In genomic region chr12:109951136-109951535, GRCh38 we compare ENCODE assay signal across 11 cellular contexts. TPM values are rescaled to one million over a fixed set of nuclear protein-coding genes. Genes with fewer than 3 reads are reported as not detected.
A peak's percentile ranks its signal among the peaks of the same experiment; 100 is the strongest.
DNase-seq lines count a peak whose midpoint lies in the region; ATAC-seq and TF ChIP-seq lines count a peak whose summit lies in the region.
"Had no signal": no experiment of that assay in that cellular context is flagged by ENCODE, and none has a peak within 500 bp of the region (broad histone marks: within the 10 kb centered on the region; RNA-seq: fewer than 3 reads in every experiment).

No MANE protein-coding gene starts in this region.

- H3K36me3 ChIP-seq in SJSA1 (peaks cover 77% of the 10 kb centered on the region), Karpas-422 (ENCODE audit: insufficient read depth, low read length) (peaks cover 55% of the 10 kb centered on the region)

- H3K4me3 ChIP-seq in SJSA1 (no peak overlapping the region), fibroblast of mammary gland (ENCODE audit: control insufficient read depth, low read depth, low read length) (no peak overlapping the region), Karpas-422 (ENCODE audit: low read length) (no peak overlapping the region)
- H3K4me3 ChIP-seq: skin epidermis had no signal

- H4K20me1 ChIP-seq in Karpas-422 (ENCODE audit: insufficient read depth, low read depth, low read length): no peaks in the 10 kb centered on the region

- H3K27me3 ChIP-seq in SJSA1 (replicated peaks) (no peaks in the 10 kb centered on the region), Karpas-422 (ENCODE audit: low read length) (no peaks in the 10 kb centered on the region)

- peaks cover 13% of the 10 kb centered on the region for H3K79me2 ChIP-seq in Karpas-422 (ENCODE audit: low read length)

- intact Hi-C loops in posterior vena cava (cut with DNase I): no loop called here

- H3K9me3 ChIP-seq in SJSA1 (replicated peaks) (no peaks in the 10 kb centered on the region), Karpas-422 (ENCODE audit: low read length) (no peaks in the 10 kb centered on the region)

- TF ChIP-seq CTCF in fibroblast of mammary gland (conservative IDR thresholded peaks at IDR 0.05; ENCODE audit: control insufficient read depth, insufficient read depth, low read depth, low read length): no peak

- no peak overlapping the region for H2AFZ ChIP-seq in Karpas-422 (ENCODE audit: low read length)

- H3K9ac ChIP-seq in Karpas-422 (ENCODE audit: low read length): no peak overlapping the region

- no peak for ATAC-seq in activated CD4-positive, CD25-positive, alpha-beta regulatory T cell treated with anti-CD3 and anti-CD28 coated beads, Interleukin-2, amount 50 U/mL, for 24 hours

- no peak overlapping the region for H3K4me2 ChIP-seq in Karpas-422 (ENCODE audit: low read depth, low read length, poor library complexity, severe bottlenecking)

- no peaks in the 10 kb centered on the region for H3K9me2 ChIP-seq in Karpas-422 (replicated peaks; ENCODE audit: insufficient read depth, low read length)

- peaks cover 68% of the 10 kb centered on the region for H3K4me1 ChIP-seq in SJSA1 (replicated peaks)
- H3K4me1 ChIP-seq in Karpas-422 (ENCODE audit: low read length): peaks cover 14% of the 10 kb centered on the region

- peak overlapping the region; percentile 81 for H3K27ac ChIP-seq in SJSA1
- H3K27ac ChIP-seq in Karpas-422 (ENCODE audit: low read length): no peak overlapping the region

- DNase-seq in EL (peak; percentile 93), SJSA1 (ENCODE audit: low read depth in 1 of 2, low spot score in 2 of 2) (peak in 1 of 2 experiments; percentile 68), fibroblast of mammary gland (ENCODE audit: low read depth) (peak; percentile 90), renal cortical epithelial cell (ENCODE audit: low read depth) (peak; percentile 96), Karpas-422 (no peak), erythroblast (lab: John Stamatoyannopoulos, UW) (no peak), posterior vena cava (ENCODE audit: low spot score) (no peak)
- DNase-seq: activated CD4-positive, alpha-beta T cell treated with anti-CD3 and anti-CD28 coated beads for 48 hours; stimulated activated naive CD4-positive, alpha-beta T cell had no signal

- no peak for TF ChIP-seq POLR2A in erythroblast (IDR thresholded peaks at IDR 0.05; ENCODE audit: low read length)

RNA-seq across cellular contexts. Expression of gene GIT2, which starts 45.0 kb away (rescaled TPM):
- 23.1 and 29.5 TPM in 2 replicates for total RNA-seq in SJSA1 (2014; rRNA removed; shearing (Covaris generic))
- total RNA-seq in renal cortical epithelial cell: 26.4 and 51.5 TPM in 2 replicates
- 76.3 and 81.9 TPM in 2 replicates for total RNA-seq in Karpas-422 (2014; rRNA removed; shearing (Covaris generic); ENCODE audit: low replicate concordance)
- 10 to 100 TPM; 44.9 to 48.0 TPM for total RNA-seq in posterior vena cava

RNA-seq across cellular contexts. Expression of gene ANKRD13A, which starts 48.1 kb away (rescaled TPM):
- 111 and 170 TPM in 2 replicates for total RNA-seq in SJSA1 (2014; rRNA removed; shearing (Covaris generic))
- 79.6 and 185 TPM in 2 replicates for total RNA-seq in renal cortical epithelial cell
- 277 and 337 TPM in 2 replicates for total RNA-seq in Karpas-422 (2014; rRNA removed; shearing (Covaris generic); ENCODE audit: low replicate concordance)
- total RNA-seq in posterior vena cava: 10 to 100 TPM; 54.0 to 55.2 TPM

RNA-seq across cellular contexts. Expression of gene TCHP, which starts 51.1 kb away (rescaled TPM):
- total RNA-seq in SJSA1 (2014; rRNA removed; shearing (Covaris generic)): 28.6 and 43.9 TPM in 2 replicates
- total RNA-seq in renal cortical epithelial cell (3.6 and 13.3 TPM in 2 replicates), posterior vena cava (10 to 100 TPM in 1 of 2 donors, 1 to 10 TPM in 1; 9.3 to 13.8 TPM)
- total RNA-seq in Karpas-422 (2014; rRNA removed; shearing (Covaris generic); ENCODE audit: low replicate concordance): 11.8 and 17.0 TPM in 2 replicates

Comparison
In these comparisons a context has a peak if more than half of its experiments do, and no peak if none do; other contexts are left out.
1. DNase-seq: peak in EL (single experiment), fibroblast of mammary gland (single experiment) and renal cortical epithelial cell (single experiment); none in Karpas-422 (single experiment), erythroblast (0 of 2) and posterior vena cava (single experiment).